ENCODE assay signal across 19 cellular contexts in the genomic region with DNA sequence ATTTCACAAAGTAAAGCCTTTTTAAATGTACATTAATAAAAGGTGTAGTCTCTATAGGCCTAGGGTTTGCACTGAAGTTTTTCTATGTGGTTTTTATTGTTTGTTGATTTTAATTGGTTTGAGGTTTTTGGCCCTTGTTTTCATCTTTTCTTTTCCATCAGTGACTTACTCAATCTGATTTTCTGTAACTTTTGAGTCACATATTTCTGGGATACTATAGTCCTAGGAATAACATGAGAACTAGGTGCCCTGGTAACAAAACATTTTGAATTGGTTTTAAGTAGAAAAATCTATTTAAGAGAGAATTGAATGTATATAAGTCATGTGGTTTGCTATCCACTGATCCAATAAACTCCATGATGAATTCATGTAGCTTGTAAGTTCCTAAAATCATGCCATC.
"Had no signal": no experiment of that assay in that cellular context is flagged by ENCODE, and none has a peak within 500 bp of the region (broad histone marks: within the 10 kb centered on the region; RNA-seq: fewer than 3 reads in every experiment).

No MANE protein-coding gene starts in this region.

- H3K27ac ChIP-seq: adrenal gland, ascending aorta, gastroesophageal sphincter, pancreas, tibial artery, WERI-Rb-1 had no signal

- H3K9me3 ChIP-seq: adrenal gland, gastroesophageal sphincter, pancreas, tibial artery had no signal

- ATAC-seq: activated naive CD4-positive, alpha-beta T cell treated with anti-CD3 and anti-CD28 coated beads, Interleukin-2, amount 50 U/mL, for 72 hours; activated T-helper 17 cell treated with anti-CD3 and anti-CD28 coated beads, Interleukin-2, amount 50 U/mL, for 72 hours; gastroesophageal sphincter; left ventricle myocardium superior; natural killer cell treated with Interleukin-12 subunit alpha and Interleukin-12 subunit beta and Interleukin-15 and Interleukin-18, amount 100 ng/mL, for 72 hours; pancreas; right cardiac atrium had no signal

- DNase-seq: activated CD4-positive, alpha-beta T cell treated with anti-CD3 and anti-CD28 coated beads for 1 hour; activated T-cell treated with anti-CD3 and anti-CD28 coated beads, Interleukin-2, amount 50 U/mL, for 1 hour; adrenal gland; dermis blood vessel endothelial cell; effector CD8-positive, alpha-beta T cell; erythroblast; head of caudate nucleus; hypothalamus; left ventricle myocardium superior; pancreas; right cardiac atrium; T-helper 2 cell; tibial artery; WERI-Rb-1 had no signal

- H3K36me3 ChIP-seq: adrenal gland, ascending aorta, gastroesophageal sphincter, pancreas, tibial artery, WERI-Rb-1 had no signal

- H3K4me1 ChIP-seq: adrenal gland, ascending aorta, pancreas, tibial artery had no signal

- H3K27me3 ChIP-seq: adrenal gland, ascending aorta, gastroesophageal sphincter, pancreas, tibial artery had no signal

- H3K4me3 ChIP-seq: adrenal gland, ascending aorta, gastroesophageal sphincter, pancreas, tibial artery had no signal
